Comparison of ENCODE assay signal across 19 cellular contexts in genomic region chr12:2507811-2508210, GRCh38.
"Had no signal": no experiment of that assay in that cellular context is flagged by ENCODE, and none has a peak within 500 bp of the region (broad histone marks: within the 10 kb centered on the region; RNA-seq: fewer than 3 reads in every experiment).

No MANE protein-coding gene starts in this region.

- H3K4me1 ChIP-seq: sigmoid colon, upper lobe of right lung had no signal

- H3K36me3 Mint-ChIP-seq: stimulated activated naive B cell treated with anti-CD40 and anti-IgM and Interleukin-4, amounts not matched to agents 10 μg/mL and 1 μg/mL and 100 μg/mL, for 72 hours had no signal

- H3K4me3 ChIP-seq: lung, sigmoid colon, thoracic aorta, upper lobe of right lung had no signal

- H3K4me1 Mint-ChIP-seq: nephron; stimulated activated naive B cell treated with anti-CD40 and anti-IgM and Interleukin-4, amounts not matched to agents 10 μg/mL and 1 μg/mL and 100 μg/mL, for 72 hours had no signal

- H3K4me3 Mint-ChIP-seq: activated T-cell treated with anti-CD3 and anti-CD28 coated beads, Interleukin-2, amount 50 U/mL, for 72 hours; dendritic cell treated with granulocyte-macrophage colony-stimulating factor and Interleukin-4, amounts not matched to agents 40 ng/mL and 50 ng/mL, for 4 days; nephron; stimulated activated naive B cell treated with anti-CD40 and anti-IgM and Interleukin-4, amounts not matched to agents 10 μg/mL and 1 μg/mL and 100 μg/mL, for 72 hours had no signal

- H3K27ac ChIP-seq: sigmoid colon, thoracic aorta, upper lobe of right lung, VCaP had no signal

- ATAC-seq: activated T-cell treated with anti-CD3 and anti-CD28 coated beads, Interleukin-2, amount 50 U/mL, for 72 hours; stimulated activated naive B cell treated with anti-CD40 and anti-IgM and Interleukin-4, amounts not matched to agents 10 μg/mL and 1 μg/mL and 100 μg/mL, for 72 hours; upper lobe of right lung had no signal

- H3K9me3 ChIP-seq: sigmoid colon, thoracic aorta, upper lobe of right lung had no signal

- H3K27me3 ChIP-seq: sigmoid colon, upper lobe of right lung had no signal

- H3K36me3 ChIP-seq: upper lobe of right lung had no signal

- DNase-seq: activated CD4-positive, alpha-beta T cell treated with anti-CD3 and anti-CD28 coated beads for 1 hour; activated effector memory CD4-positive, alpha-beta T cell treated with anti-CD3 and anti-CD28 coated beads, Interleukin-2, amount 50 U/mL, for 16 hours; activated naive CD4-positive, alpha-beta T cell treated with anti-CD3 and anti-CD28 coated beads, Interleukin-2, amount 50 U/mL, for 16 hours; activated T-cell treated with anti-CD3 and anti-CD28 coated beads, Interleukin-2, amount 50 U/mL, for 72 hours; aorta; cerebellar nuclear complex; effector memory CD4-positive, alpha-beta T cell; midbrain; nucleus accumbens; posterior cingulate gyrus; sigmoid colon; stimulated activated CD4-positive, alpha-beta T cell treated with anti-CD3 and anti-CD28 coated beads, Interleukin-4, amount 100 ng/mL, for 4 hours; stimulated activated naive B cell treated with anti-CD40 and anti-IgM and Interleukin-4, amounts not matched to agents 10 μg/mL and 1 μg/mL and 100 μg/mL, for 72 hours; upper lobe of right lung had no signal

- H3K9me3 Mint-ChIP-seq: activated T-cell treated with anti-CD3 and anti-CD28 coated beads, Interleukin-2, amount 50 U/mL, for 72 hours; dendritic cell treated with granulocyte-macrophage colony-stimulating factor and Interleukin-4, amounts not matched to agents 40 ng/mL and 50 ng/mL, for 4 days; nephron; stimulated activated naive B cell treated with anti-CD40 and anti-IgM and Interleukin-4, amounts not matched to agents 10 μg/mL and 1 μg/mL and 100 μg/mL, for 72 hours had no signal

- H3K27ac Mint-ChIP-seq: activated T-cell treated with anti-CD3 and anti-CD28 coated beads, Interleukin-2, amount 50 U/mL, for 72 hours; dendritic cell treated with granulocyte-macrophage colony-stimulating factor and Interleukin-4, amounts not matched to agents 40 ng/mL and 50 ng/mL, for 4 days; nephron; stimulated activated naive B cell treated with anti-CD40 and anti-IgM and Interleukin-4, amounts not matched to agents 10 μg/mL and 1 μg/mL and 100 μg/mL, for 72 hours had no signal
